Comparison of ENCODE assay signal across 1 cellular context in the genomic region with DNA sequence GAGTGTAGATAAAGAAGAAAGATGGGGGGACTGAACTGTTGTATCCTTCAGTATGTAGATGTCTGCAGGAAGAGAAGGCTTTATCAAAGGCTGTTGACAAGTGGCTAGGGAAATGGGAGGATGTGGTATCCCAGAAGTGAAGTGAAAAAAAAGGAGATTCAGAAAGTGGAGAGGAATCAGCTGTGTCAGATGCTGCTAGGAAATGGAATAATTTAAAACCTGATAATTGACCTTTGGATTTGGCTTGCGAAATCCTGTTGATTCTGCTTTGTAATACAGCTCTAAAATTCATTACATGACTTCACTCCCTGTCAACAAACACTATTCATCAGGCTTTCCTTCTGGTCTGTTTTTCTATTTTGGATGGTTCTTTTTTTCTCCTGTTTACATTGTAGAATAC.
TF ChIP-seq lines count a peak whose summit lies in the region.

No MANE protein-coding gene starts in this region.

TF ChIP-seq in HepG2, 621 proteins besides CTCF, POLR2A, EP300 and RAD21 (continued from another document and continues in another):
- TF ChIP-seq, protein P1, sequence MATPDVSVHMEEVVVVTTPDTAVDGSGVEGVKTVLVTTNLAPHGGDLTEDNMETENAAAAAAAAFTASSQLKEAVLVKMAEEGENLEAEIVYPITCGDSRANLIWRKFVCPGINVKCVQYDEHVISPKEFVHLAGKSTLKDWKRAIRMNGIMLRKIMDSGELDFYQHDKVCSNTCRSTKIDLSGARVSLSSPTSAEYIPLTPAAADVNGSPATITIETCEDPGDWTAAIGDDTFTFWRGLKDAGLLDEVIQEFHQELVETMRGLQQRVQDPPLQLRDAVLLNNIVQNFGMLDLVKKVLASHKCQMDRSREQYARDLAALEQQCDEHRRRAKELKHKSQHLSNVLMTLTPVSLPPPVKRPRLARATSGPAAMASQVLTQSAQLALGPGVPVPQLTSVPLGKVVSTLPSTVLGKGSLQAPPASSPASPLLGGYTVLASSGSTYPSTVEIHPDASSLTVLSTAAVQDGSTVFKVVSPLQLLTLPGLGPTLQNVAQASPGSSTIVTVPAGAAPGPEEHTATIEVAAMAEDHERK (CRISPR knock-in tag; IDR thresholded peaks at IDR 0.05; ENCODE audit: low read depth): no peak
- TF ChIP-seq, protein P2, sequence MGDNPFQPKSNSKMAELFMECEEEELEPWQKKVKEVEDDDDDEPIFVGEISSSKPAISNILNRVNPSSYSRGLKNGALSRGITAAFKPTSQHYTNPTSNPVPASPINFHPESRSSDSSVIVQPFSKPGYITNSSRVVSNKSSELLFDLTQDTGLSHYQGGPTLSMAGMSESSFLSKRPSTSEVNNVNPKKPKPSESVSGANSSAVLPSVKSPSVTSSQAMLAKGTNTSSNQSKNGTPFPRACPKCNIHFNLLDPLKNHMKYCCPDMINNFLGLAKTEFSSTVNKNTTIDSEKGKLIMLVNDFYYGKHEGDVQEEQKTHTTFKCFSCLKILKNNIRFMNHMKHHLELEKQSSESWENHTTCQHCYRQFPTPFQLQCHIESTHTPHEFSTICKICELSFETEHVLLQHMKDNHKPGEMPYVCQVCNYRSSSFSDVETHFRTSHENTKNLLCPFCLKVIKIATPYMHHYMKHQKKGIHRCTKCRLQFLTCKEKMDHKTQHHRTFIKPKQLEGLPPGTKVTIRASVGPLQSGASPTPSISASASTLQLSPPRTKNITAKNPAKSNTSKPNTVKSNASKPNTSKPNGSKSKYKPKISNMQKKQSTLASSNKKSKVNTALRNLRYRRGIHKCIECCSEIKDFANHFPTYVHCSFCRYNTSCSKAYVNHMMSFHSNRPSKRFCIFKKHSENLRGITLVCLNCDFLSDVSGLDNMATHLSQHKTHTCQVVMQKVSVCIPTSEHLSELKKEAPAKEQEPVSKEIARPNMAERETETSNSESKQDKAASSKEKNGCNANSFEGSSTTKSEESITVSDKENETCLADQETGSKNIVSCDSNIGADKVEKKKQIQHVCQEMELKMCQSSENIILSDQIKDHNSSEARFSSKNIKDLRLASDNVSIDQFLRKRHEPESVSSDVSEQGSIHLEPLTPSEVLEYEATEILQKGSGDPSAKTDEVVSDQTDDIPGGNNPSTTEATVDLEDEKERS (CRISPR knock-in tag; IDR thresholded peaks at IDR 0.05): 0 out of 2 replicates have a peak, but pooled peaks have one; percentile 32
- TF ChIP-seq SOX5 (CRISPR knock-in tag; IDR thresholded peaks at IDR 0.05; ENCODE audit: borderline replicate concordance) (peak; percentile 78; the same call in 1 of the 2 replicates), DMAP1 (CRISPR knock-in tag; IDR thresholded peaks at IDR 0.05) (no peak), NFKBIZ (CRISPR knock-in tag; IDR thresholded peaks at IDR 0.05) (no peak), HNRNPK (IDR thresholded peaks at IDR 0.05; ENCODE audit: low read depth, low read length, poor library complexity, severe bottlenecking) (no peak), ZNF337 (CRISPR knock-in tag; IDR thresholded peaks at IDR 0.05; ENCODE audit: borderline replicate concordance, low read depth) (no peak), ZNF782 (CRISPR knock-in tag; IDR thresholded peaks at IDR 0.05; ENCODE audit: borderline replicate concordance) (no peak), ZNF431 (CRISPR knock-in tag; IDR thresholded peaks at IDR 0.05; ENCODE audit: borderline replicate concordance, low read depth) (no peak), KDM5B (CRISPR knock-in tag; IDR thresholded peaks at IDR 0.05; ENCODE audit: borderline replicate concordance) (no peak), HOXA3 (CRISPR knock-in tag; IDR thresholded peaks at IDR 0.05) (no peak), U2AF1 (optimal IDR thresholded peaks at IDR 0.05; ENCODE audit: low read depth, low read length) (no peak), TCF7L2 (IDR thresholded peaks at IDR 0.05; ENCODE audit: low read depth, low read length) (no peak), ZNF660 (CRISPR knock-in tag; IDR thresholded peaks at IDR 0.05; ENCODE audit: borderline replicate concordance, low read depth) (no peak), MED13 (CRISPR knock-in tag; IDR thresholded peaks at IDR 0.05) (no peak), REPIN1 (CRISPR knock-in tag; IDR thresholded peaks at IDR 0.05; ENCODE audit: borderline replicate concordance, low read depth) (no peak), ZNF749 (CRISPR knock-in tag; IDR thresholded peaks at IDR 0.05; ENCODE audit: borderline replicate concordance) (no peak), THAP11 (CRISPR knock-in tag; IDR thresholded peaks at IDR 0.05) (no peak), ZNF850 (CRISPR knock-in tag; conservative IDR thresholded peaks at IDR 0.05) (no peak), RXRB (CRISPR knock-in tag; IDR thresholded peaks at IDR 0.05; ENCODE audit: borderline replicate concordance) (0 out of 2 replicates have a peak, but pooled peaks have one; percentile 16), ZNF160 (CRISPR knock-in tag; IDR thresholded peaks at IDR 0.05) (no peak), MXD4 (CRISPR knock-in tag; IDR thresholded peaks at IDR 0.05) (no peak), MTA3 (CRISPR knock-in tag; IDR thresholded peaks at IDR 0.05) (no peak), KDM5A (IDR thresholded peaks at IDR 0.05; ENCODE audit: borderline replicate concordance, low read length) (no peak), ZBTB42 (CRISPR knock-in tag; IDR thresholded peaks at IDR 0.05) (no peak), NCOR1 (IDR thresholded peaks at IDR 0.05; ENCODE audit: borderline replicate concordance, low read length) (peak; percentile 84; the same call in 1 of the 2 replicates), ZNF577 (CRISPR knock-in tag; IDR thresholded peaks at IDR 0.05; ENCODE audit: borderline replicate concordance, low read depth) (no peak), ZNF451 (CRISPR knock-in tag; IDR thresholded peaks at IDR 0.05) (no peak), SRY (CRISPR knock-in tag; IDR thresholded peaks at IDR 0.05) (no peak), TOPORS (CRISPR knock-in tag; IDR thresholded peaks at IDR 0.05) (no peak), ARNT (IDR thresholded peaks at IDR 0.05) (no peak), JARID2 (CRISPR knock-in tag; IDR thresholded peaks at IDR 0.05; ENCODE audit: insufficient replicate concordance) (no peak), ESRRA (CRISPR knock-in tag; IDR thresholded peaks at IDR 0.05; ENCODE audit: low read depth) (no peak), PTBP1 (IDR thresholded peaks at IDR 0.05; ENCODE audit: low read depth, low read length, poor library complexity, severe bottlenecking) (no peak), ONECUT2 (CRISPR knock-in tag; IDR thresholded peaks at IDR 0.05) (no peak)
- TF ChIP-seq, protein P3, sequence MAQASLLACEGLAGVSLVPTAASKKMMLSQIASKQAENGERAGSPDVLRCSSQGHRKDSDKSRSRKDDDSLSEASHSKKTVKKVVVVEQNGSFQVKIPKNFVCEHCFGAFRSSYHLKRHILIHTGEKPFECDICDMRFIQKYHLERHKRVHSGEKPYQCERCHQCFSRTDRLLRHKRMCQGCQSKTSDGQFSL (CRISPR knock-in tag; IDR thresholded peaks at IDR 0.05): no peak
- TF ChIP-seq, protein P4, sequence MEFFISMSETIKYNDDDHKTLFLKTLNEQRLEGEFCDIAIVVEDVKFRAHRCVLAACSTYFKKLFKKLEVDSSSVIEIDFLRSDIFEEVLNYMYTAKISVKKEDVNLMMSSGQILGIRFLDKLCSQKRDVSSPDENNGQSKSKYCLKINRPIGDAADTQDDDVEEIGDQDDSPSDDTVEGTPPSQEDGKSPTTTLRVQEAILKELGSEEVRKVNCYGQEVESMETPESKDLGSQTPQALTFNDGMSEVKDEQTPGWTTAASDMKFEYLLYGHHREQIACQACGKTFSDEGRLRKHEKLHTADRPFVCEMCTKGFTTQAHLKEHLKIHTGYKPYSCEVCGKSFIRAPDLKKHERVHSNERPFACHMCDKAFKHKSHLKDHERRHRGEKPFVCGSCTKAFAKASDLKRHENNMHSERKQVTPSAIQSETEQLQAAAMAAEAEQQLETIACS (CRISPR knock-in tag; IDR thresholded peaks at IDR 0.05): no peak
- TF ChIP-seq, protein P5, sequence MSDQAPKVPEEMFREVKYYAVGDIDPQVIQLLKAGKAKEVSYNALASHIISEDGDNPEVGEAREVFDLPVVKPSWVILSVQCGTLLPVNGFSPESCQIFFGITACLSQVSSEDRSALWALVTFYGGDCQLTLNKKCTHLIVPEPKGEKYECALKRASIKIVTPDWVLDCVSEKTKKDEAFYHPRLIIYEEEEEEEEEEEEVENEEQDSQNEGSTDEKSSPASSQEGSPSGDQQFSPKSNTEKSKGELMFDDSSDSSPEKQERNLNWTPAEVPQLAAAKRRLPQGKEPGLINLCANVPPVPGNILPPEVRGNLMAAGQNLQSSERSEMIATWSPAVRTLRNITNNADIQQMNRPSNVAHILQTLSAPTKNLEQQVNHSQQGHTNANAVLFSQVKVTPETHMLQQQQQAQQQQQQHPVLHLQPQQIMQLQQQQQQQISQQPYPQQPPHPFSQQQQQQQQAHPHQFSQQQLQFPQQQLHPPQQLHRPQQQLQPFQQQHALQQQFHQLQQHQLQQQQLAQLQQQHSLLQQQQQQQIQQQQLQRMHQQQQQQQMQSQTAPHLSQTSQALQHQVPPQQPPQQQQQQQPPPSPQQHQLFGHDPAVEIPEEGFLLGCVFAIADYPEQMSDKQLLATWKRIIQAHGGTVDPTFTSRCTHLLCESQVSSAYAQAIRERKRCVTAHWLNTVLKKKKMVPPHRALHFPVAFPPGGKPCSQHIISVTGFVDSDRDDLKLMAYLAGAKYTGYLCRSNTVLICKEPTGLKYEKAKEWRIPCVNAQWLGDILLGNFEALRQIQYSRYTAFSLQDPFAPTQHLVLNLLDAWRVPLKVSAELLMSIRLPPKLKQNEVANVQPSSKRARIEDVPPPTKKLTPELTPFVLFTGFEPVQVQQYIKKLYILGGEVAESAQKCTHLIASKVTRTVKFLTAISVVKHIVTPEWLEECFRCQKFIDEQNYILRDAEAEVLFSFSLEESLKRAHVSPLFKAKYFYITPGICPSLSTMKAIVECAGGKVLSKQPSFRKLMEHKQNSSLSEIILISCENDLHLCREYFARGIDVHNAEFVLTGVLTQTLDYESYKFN (CRISPR knock-in tag; conservative IDR thresholded peaks at IDR 0.05): peak; percentile 49; the same call in 1 of the 2 replicates
- TF ChIP-seq, protein P6, sequence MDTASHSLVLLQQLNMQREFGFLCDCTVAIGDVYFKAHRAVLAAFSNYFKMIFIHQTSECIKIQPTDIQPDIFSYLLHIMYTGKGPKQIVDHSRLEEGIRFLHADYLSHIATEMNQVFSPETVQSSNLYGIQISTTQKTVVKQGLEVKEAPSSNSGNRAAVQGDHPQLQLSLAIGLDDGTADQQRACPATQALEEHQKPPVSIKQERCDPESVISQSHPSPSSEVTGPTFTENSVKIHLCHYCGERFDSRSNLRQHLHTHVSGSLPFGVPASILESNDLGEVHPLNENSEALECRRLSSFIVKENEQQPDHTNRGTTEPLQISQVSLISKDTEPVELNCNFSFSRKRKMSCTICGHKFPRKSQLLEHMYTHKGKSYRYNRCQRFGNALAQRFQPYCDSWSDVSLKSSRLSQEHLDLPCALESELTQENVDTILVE (CRISPR knock-in tag; IDR thresholded peaks at IDR 0.05): no peak
- TF ChIP-seq, protein P7, sequence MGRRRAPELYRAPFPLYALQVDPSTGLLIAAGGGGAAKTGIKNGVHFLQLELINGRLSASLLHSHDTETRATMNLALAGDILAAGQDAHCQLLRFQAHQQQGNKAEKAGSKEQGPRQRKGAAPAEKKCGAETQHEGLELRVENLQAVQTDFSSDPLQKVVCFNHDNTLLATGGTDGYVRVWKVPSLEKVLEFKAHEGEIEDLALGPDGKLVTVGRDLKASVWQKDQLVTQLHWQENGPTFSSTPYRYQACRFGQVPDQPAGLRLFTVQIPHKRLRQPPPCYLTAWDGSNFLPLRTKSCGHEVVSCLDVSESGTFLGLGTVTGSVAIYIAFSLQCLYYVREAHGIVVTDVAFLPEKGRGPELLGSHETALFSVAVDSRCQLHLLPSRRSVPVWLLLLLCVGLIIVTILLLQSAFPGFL (CRISPR knock-in tag; IDR thresholded peaks at IDR 0.05): no peak
- TF ChIP-seq, protein P8, sequence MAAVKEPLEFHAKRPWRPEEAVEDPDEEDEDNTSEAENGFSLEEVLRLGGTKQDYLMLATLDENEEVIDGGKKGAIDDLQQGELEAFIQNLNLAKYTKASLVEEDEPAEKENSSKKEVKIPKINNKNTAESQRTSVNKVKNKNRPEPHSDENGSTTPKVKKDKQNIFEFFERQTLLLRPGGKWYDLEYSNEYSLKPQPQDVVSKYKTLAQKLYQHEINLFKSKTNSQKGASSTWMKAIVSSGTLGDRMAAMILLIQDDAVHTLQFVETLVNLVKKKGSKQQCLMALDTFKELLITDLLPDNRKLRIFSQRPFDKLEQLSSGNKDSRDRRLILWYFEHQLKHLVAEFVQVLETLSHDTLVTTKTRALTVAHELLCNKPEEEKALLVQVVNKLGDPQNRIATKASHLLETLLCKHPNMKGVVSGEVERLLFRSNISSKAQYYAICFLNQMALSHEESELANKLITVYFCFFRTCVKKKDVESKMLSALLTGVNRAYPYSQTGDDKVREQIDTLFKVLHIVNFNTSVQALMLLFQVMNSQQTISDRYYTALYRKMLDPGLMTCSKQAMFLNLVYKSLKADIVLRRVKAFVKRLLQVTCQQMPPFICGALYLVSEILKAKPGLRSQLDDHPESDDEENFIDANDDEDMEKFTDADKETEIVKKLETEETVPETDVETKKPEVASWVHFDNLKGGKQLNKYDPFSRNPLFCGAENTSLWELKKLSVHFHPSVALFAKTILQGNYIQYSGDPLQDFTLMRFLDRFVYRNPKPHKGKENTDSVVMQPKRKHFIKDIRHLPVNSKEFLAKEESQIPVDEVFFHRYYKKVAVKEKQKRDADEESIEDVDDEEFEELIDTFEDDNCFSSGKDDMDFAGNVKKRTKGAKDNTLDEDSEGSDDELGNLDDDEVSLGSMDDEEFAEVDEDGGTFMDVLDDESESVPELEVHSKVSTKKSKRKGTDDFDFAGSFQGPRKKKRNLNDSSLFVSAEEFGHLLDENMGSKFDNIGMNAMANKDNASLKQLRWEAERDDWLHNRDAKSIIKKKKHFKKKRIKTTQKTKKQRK (IDR thresholded peaks at IDR 0.05; ENCODE audit: low read length): no peak
- TF ChIP-seq, protein P9, sequence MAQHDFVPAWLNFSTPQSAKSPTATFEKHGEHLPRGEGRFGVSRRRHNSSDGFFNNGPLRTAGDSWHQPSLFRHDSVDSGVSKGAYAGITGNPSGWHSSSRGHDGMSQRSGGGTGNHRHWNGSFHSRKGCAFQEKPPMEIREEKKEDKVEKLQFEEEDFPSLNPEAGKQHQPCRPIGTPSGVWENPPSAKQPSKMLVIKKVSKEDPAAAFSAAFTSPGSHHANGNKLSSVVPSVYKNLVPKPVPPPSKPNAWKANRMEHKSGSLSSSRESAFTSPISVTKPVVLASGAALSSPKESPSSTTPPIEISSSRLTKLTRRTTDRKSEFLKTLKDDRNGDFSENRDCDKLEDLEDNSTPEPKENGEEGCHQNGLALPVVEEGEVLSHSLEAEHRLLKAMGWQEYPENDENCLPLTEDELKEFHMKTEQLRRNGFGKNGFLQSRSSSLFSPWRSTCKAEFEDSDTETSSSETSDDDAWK (CRISPR knock-in tag; IDR thresholded peaks at IDR 0.05): no peak
